Comparison of ENCODE assay signal across 9 cellular contexts in the genomic region with DNA sequence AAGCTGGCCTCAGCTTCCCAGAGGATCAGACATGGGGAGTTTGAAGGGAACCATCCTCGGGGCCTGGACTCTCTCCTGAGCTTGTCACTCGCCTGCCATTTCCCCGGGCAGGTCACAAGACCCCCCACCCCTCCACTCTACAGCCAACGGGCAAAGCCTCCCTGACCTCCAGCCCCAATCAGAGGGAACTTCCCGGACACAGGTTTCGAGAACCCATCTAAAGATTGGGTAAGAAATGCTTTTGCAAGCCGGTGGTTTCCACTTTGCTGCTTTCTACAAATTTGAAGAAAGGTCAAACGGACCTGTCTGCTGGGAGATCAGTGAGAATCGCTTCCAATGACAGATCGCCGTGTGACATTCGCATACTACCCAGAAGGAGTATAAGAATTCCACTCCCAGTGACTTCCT.
DNase-seq lines count a peak whose midpoint lies in the region; ATAC-seq and TF ChIP-seq lines count a peak whose summit lies in the region.
"Had no signal": no experiment of that assay in that cellular context is flagged by ENCODE, and none has a peak within 500 bp of the region (broad histone marks: within the 10 kb centered on the region; RNA-seq: fewer than 3 reads in every experiment).

No MANE protein-coding gene starts in this region.

- no peaks in the 10 kb centered on the region for H3K9me2 ChIP-seq in SU-DHL-6 (replicated peaks; ENCODE audit: insufficient read depth, low read length)

- H3K36me3 ChIP-seq in SU-DHL-6 (ENCODE audit: low read length): no peaks in the 10 kb centered on the region
- peaks cover 0 to 8% of the 10 kb centered on the region in 2 experiments for H3K36me3 ChIP-seq in mesenchymal stem cell (ENCODE audit: control insufficient read depth in 1 of 2, insufficient read depth in 2 of 2, low read depth in 1 of 2, low read length in 2 of 2)
- H3K36me3 ChIP-seq in Caco-2 (ENCODE audit: control insufficient read depth, insufficient read depth, low read length): no peaks in the 10 kb centered on the region

- H3K27ac Mint-ChIP-seq in activated CD4-positive, alpha-beta T cell treated with anti-CD3 and anti-CD28 coated beads for 36 hours: peak overlapping the region; percentile 83
- H3K27ac Mint-ChIP-seq in Caco-2 (ENCODE audit: unreplicated experiment): no peak overlapping the region

- peaks cover 12% of the 10 kb centered on the region for H3K27me3 Mint-ChIP-seq in activated CD4-positive, alpha-beta T cell treated with anti-CD3 and anti-CD28 coated beads for 36 hours
- H3K27me3 Mint-ChIP-seq in Caco-2 (ENCODE audit: insufficient read depth, unreplicated experiment): no peaks in the 10 kb centered on the region

- intact Hi-C loops in activated CD4-positive, alpha-beta T cell treated with anti-CD3 and anti-CD28 coated beads for 36 hours (cut with DNase I, micrococcal nuclease): loop anchor here (1.0 to 10.0 kb wide), 18 partner anchors 12 to 1059 kb away; partner anchors contain the start of genes CCDC92 (in 1 of the 2), SCARB1 (in 1 of the 2) and ZNF664 (in 1 of the 2)
- intact Hi-C loops in Caco-2 (cut with micrococcal nuclease; ENCODE audit: unreplicated experiment): loop anchor here (10.0 kb wide), 1 partner anchor 449 kb away; no protein-coding TSS in a partner anchor

- CTCF ChIA-PET in activated CD4-positive, alpha-beta T cell treated with anti-CD3 and anti-CD28 coated beads for 36 hours (lab: Charles Lee): interaction anchor here (0.7 to 1.2 kb wide), 14 partner anchors 9 to 1060 kb away, joined by 3 to 7 read pairs (median 4); no protein-coding TSS in a partner anchor
- CTCF ChIA-PET in Caco-2 (lab: Charles Lee): no interaction called here

- no peaks in the 10 kb centered on the region for H3K9me3 ChIP-seq in SU-DHL-6 (ENCODE audit: insufficient read depth, low read length)
- H3K9me3 ChIP-seq in mesenchymal stem cell (ENCODE audit: control insufficient read depth, low read length): no peaks in the 10 kb centered on the region
- no peaks in the 10 kb centered on the region for H3K9me3 ChIP-seq in Caco-2

- peak overlapping the region; percentile 45 for H2AK5ac ChIP-seq in mesenchymal stem cell (ENCODE audit: low read length, severe bottlenecking)

- no TSS peak for BruUV-seq in Caco-2 (replicated peaks; lab: Mats Ljungman, UMichigan)

- no peak overlapping the region for H3K23ac ChIP-seq in mesenchymal stem cell (ENCODE audit: low read length in 2 of 2)

- DNase-seq in activated CD4-positive, alpha-beta T cell treated with anti-CD3 and anti-CD28 coated beads for 36 hours: peak; percentile 60
- DNase-seq in activated CD4-positive, alpha-beta T cell treated with anti-CD3 and anti-CD28 coated beads for 1 hour: no peak
- DNase-seq in mesenchymal stem cell (peak; percentile 36), NCI-H524 treated with DMSO at 0.1 percent for 48 hours (lab: John Stamatoyannopoulos, UW) (no peak), H4 (ENCODE audit: low spot score) (no peak), Caco-2 (no peak)

- H3K4me3 Mint-ChIP-seq in activated CD4-positive, alpha-beta T cell treated with anti-CD3 and anti-CD28 coated beads for 36 hours: peak overlapping the region; percentile 55
- no peak overlapping the region for H3K4me3 Mint-ChIP-seq in Caco-2 (ENCODE audit: unreplicated experiment)

- POLR2A ChIA-PET in activated CD4-positive, alpha-beta T cell treated with anti-CD3 and anti-CD28 coated beads for 36 hours (lab: Charles Lee): interaction anchor here (0.5 to 1.1 kb wide), 7 partner anchors 12 to 1050 kb away, joined by 3 to 6 read pairs (median 3); partner anchors contain the start of gene UBC
- POLR2A ChIA-PET in Caco-2 (lab: Charles Lee): interaction anchor here (0.7 kb wide), 1 partner anchor 98 kb away, joined by 19 read pairs; no protein-coding TSS in a partner anchor

- H3K4me3 ChIP-seq in SU-DHL-6 (ENCODE audit: insufficient read depth, low read length, poor library complexity, severe bottlenecking) (no peak overlapping the region), mesenchymal stem cell (ENCODE audit: insufficient read depth in 1 of 2, low read depth in 1 of 2, low read length in 2 of 2) (peak overlapping the region in 1 of 2 experiments; percentile 71), Caco-2 (ENCODE audit: low read depth, low read length) (no peak overlapping the region)

- no peak overlapping the region for H2BK12ac ChIP-seq in mesenchymal stem cell (ENCODE audit: low read length in 2 of 2)

- no peak overlapping the region for H4K91ac ChIP-seq in mesenchymal stem cell (ENCODE audit: low read length)

- H3K18ac ChIP-seq in mesenchymal stem cell (ENCODE audit: low read depth in 1 of 2, low read length in 2 of 2): no peak overlapping the region

- WGBS in mesenchymal stem cell: 84% methylated on average over 8 of the region's 12 CpGs

- no peaks in the 10 kb centered on the region for H3K79me2 ChIP-seq in SU-DHL-6 (ENCODE audit: insufficient read depth, low read length)

- TF ChIP-seq CTCF in SU-DHL-6 (IDR thresholded peaks at IDR 0.05; ENCODE audit: insufficient read depth, low read length, poor library complexity, severe bottlenecking): no peak
- TF ChIP-seq CTCF in Caco-2 (IDR thresholded peaks at IDR 0.05; ENCODE audit: insufficient read depth in 1 of 2, low read depth in 1 of 2, low read length in 1 of 2, severe bottlenecking in 1 of 2, unreplicated experiment in 1 of 2): no peak

- peaks cover 4% of the 10 kb centered on the region for H3K36me3 Mint-ChIP-seq in activated CD4-positive, alpha-beta T cell treated with anti-CD3 and anti-CD28 coated beads for 36 hours (ENCODE audit: low read depth)
- peaks cover 19% of the 10 kb centered on the region for H3K36me3 Mint-ChIP-seq in Caco-2 (ENCODE audit: insufficient read depth, unreplicated experiment)

- H4K20me1 ChIP-seq in SU-DHL-6 (ENCODE audit: low read depth, low read length): no peaks in the 10 kb centered on the region

- H3K4me1 ChIP-seq in mesenchymal stem cell (ENCODE audit: control insufficient read depth, insufficient read depth, low read depth, low read length) (peaks cover 20% of the 10 kb centered on the region), Caco-2 (peaks cover 22% of the 10 kb centered on the region; the same call in 1 of the 2 replicates)

- no peak overlapping the region for H3K4ac ChIP-seq in mesenchymal stem cell (ENCODE audit: low read depth in 1 of 2, low read length in 2 of 2)

- peaks cover 46% of the 10 kb centered on the region for H3K4me1 Mint-ChIP-seq in activated CD4-positive, alpha-beta T cell treated with anti-CD3 and anti-CD28 coated beads for 36 hours
- peaks cover 28% of the 10 kb centered on the region for H3K4me1 Mint-ChIP-seq in Caco-2 (ENCODE audit: low read depth, unreplicated experiment)

- H2AFZ ChIP-seq in SU-DHL-6 (ENCODE audit: low read depth, low read length, severe bottlenecking) (no peak overlapping the region), mesenchymal stem cell (ENCODE audit: low read depth, low read length) (no peak overlapping the region)

- no peak overlapping the region for H2BK5ac ChIP-seq in mesenchymal stem cell (ENCODE audit: low read depth, low read length, poor library complexity, severe bottlenecking)

- H4K8ac ChIP-seq in mesenchymal stem cell (ENCODE audit: low read length): no peak overlapping the region

- peak overlapping the region; percentile 13 for H3K4me2 ChIP-seq in SU-DHL-6 (ENCODE audit: low read depth, low read length, poor library complexity, severe bottlenecking)
- no peak overlapping the region for H3K4me2 ChIP-seq in mesenchymal stem cell (ENCODE audit: low read length, poor library complexity, severe bottlenecking)

- H3K9ac ChIP-seq in SU-DHL-6 (ENCODE audit: low read length) (no peak overlapping the region), mesenchymal stem cell (ENCODE audit: low read length) (peak overlapping the region; percentile 72)

- no peak overlapping the region for H2BK15ac ChIP-seq in mesenchymal stem cell (ENCODE audit: low read depth, poor library complexity, severe bottlenecking)

- no peaks in the 10 kb centered on the region for H3F3A ChIP-seq in SU-DHL-6 (ENCODE audit: insufficient read depth)

- peak; percentile 7 for ATAC-seq in activated CD4-positive, alpha-beta T cell treated with anti-CD3 and anti-CD28 coated beads for 36 hours
- peak; percentile 39 for ATAC-seq in HG02840 (IDR thresholded peaks at IDR 0.05; ENCODE audit: low FRiP score, unreplicated experiment)

- peaks cover 5% of the 10 kb centered on the region for H3K9me3 Mint-ChIP-seq in activated CD4-positive, alpha-beta T cell treated with anti-CD3 and anti-CD28 coated beads for 36 hours (ENCODE audit: low read depth)
- H3K9me3 Mint-ChIP-seq in Caco-2 (ENCODE audit: unreplicated experiment): no peaks in the 10 kb centered on the region

- H3K14ac ChIP-seq in mesenchymal stem cell (ENCODE audit: low read length in 2 of 2): no peak overlapping the region

- H3K27me3 ChIP-seq in SU-DHL-6 (ENCODE audit: low read length) (no peaks in the 10 kb centered on the region), mesenchymal stem cell (ENCODE audit: control insufficient read depth in 1 of 2, insufficient read depth in 1 of 2, low read length in 2 of 2) (peaks cover 0 to 20% of the 10 kb centered on the region in 2 experiments), Caco-2 (replicated peaks; ENCODE audit: control insufficient read depth, insufficient read depth, low read length) (no peaks in the 10 kb centered on the region)

- H3K79me1 ChIP-seq in mesenchymal stem cell (replicated peaks; ENCODE audit: low read length, poor library complexity, severe bottlenecking): peaks cover 3% of the 10 kb centered on the region

- H3K27ac ChIP-seq in SU-DHL-6 (ENCODE audit: low read depth, low read length) (no peak overlapping the region), mesenchymal stem cell (ENCODE audit: low read length, poor library complexity, severe bottlenecking) (no peak overlapping the region)
- H3K27ac ChIP-seq: VCaP had no signal

- H2BK120ac ChIP-seq in mesenchymal stem cell (ENCODE audit: low read depth, low read length): no peak overlapping the region

Comparison
In these comparisons a context has a peak if more than half of its experiments do, and no peak if none do; other contexts are left out.
1. DNase-seq: peak in activated CD4-positive, alpha-beta T cell treated with anti-CD3 and anti-CD28 coated beads for 36 hours (single experiment) and mesenchymal stem cell (single experiment); none in activated CD4-positive, alpha-beta T cell treated with anti-CD3 and anti-CD28 coated beads for 1 hour (single experiment), NCI-H524 treated with DMSO at 0.1 percent for 48 hours (single experiment), H4 (single experiment) and Caco-2 (0 of 2).